ENCODE assay signal across 9 cellular contexts in genomic region chrX:71067079-71067478, GRCh38.
DNase-seq lines count a peak whose midpoint lies in the region; ATAC-seq lines count a peak whose summit lies in the region.
"Had no signal": no experiment of that assay in that cellular context is flagged by ENCODE, and none has a peak within 500 bp of the region (broad histone marks: within the 10 kb centered on the region; RNA-seq: fewer than 3 reads in every experiment).

No MANE protein-coding gene starts in this region.

- peak overlapping the region; percentile 68 to 73 for H3K9ac ChIP-seq in mucosa of rectum (ENCODE audit: low read depth in 1 of 2, low read length in 2 of 2)

- no peaks in the 10 kb centered on the region for H3K36me3 ChIP-seq in mucosa of rectum (ENCODE audit: control insufficient read depth in 2 of 2, insufficient read depth in 2 of 2, low read length in 2 of 2)

- peak; percentile 3 for DNase-seq in stimulated activated CD4-positive, alpha-beta T cell treated with anti-CD3 and anti-CD28 coated beads, Interleukin-4, amount 100 ng/mL, for 24 hours
- DNase-seq in stimulated activated CD4-positive, alpha-beta T cell treated with anti-CD3 and anti-CD28 coated beads, Interleukin-4, amount 100 ng/mL, for 1 hour: no peak
- peak; percentile 2 for DNase-seq in cerebellar cortex (ENCODE audit: low spot score)
- DNase-seq in LoVo (ENCODE audit: low spot score): no peak
- DNase-seq in NCI-H82 treated with DMSO at 0.1 percent for 48 hours (lab: John Stamatoyannopoulos, UW; ENCODE audit: unreplicated experiment): no peak
- DNase-seq in NCI-H345 treated with DMSO at 0.1 percent for 48 hours (lab: John Stamatoyannopoulos, UW; ENCODE audit: unreplicated experiment): no peak
- DNase-seq: NCI-H1694 had no signal

- no peaks in the 10 kb centered on the region for H3K9me3 ChIP-seq in mucosa of rectum (ENCODE audit: control insufficient read depth in 2 of 2, low read length in 2 of 2)

- H3K4me1 ChIP-seq in mucosa of rectum (ENCODE audit: control insufficient read depth in 2 of 2, insufficient read depth in 2 of 2, low read length in 2 of 2): peaks cover 0 to 3% of the 10 kb centered on the region in 2 donors

- no peak for ATAC-seq in HG02678 (IDR thresholded peaks at IDR 0.05; ENCODE audit: unreplicated experiment)

- no peaks in the 10 kb centered on the region for H3K27me3 ChIP-seq in mucosa of rectum (ENCODE audit: control insufficient read depth in 2 of 2, insufficient read depth in 2 of 2, low read length in 2 of 2)

- H3K4me3 ChIP-seq in mucosa of rectum (ENCODE audit: low read length in 2 of 2): peak overlapping the region; percentile 86 to 91

- H3K27ac ChIP-seq in mucosa of rectum (ENCODE audit: low read depth in 2 of 2, low read length in 2 of 2): peak overlapping the region; percentile 84 to 86

Comparison
In these comparisons a context has a peak if more than half of its experiments do, and no peak if none do; other contexts are left out.
1. DNase-seq: peak in stimulated activated CD4-positive, alpha-beta T cell treated with anti-CD3 and anti-CD28 coated beads, Interleukin-4, amount 100 ng/mL, for 24 hours (single experiment) and cerebellar cortex (single experiment); none in stimulated activated CD4-positive, alpha-beta T cell treated with anti-CD3 and anti-CD28 coated beads, Interleukin-4, amount 100 ng/mL, for 1 hour (single experiment), LoVo (single experiment), NCI-H82 treated with DMSO at 0.1 percent for 48 hours (single experiment) and NCI-H345 treated with DMSO at 0.1 percent for 48 hours (single experiment).